Comparison of ENCODE assay signal across 8 cellular contexts in the genomic region with DNA sequence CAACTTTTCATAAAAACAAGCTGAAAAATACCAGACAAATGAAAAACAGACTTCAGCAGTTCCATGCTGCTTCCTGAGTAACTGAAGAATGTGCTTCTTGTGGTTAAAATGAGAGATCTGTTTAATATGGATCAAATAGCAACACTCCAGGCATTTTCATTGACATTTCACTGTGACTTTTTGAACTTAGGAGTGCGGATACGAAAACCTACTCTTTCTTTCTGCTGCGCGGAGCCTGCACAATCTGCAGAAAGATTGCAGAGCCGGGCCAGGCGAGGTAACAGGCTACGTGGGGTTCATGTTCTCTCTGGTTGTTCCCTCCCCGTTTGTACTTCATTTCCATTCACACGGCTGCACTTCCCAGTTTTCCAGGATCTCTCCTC. TPM values are rescaled to one million over a fixed set of nuclear protein-coding genes. Genes with fewer than 3 reads are reported as not detected.
A peak's percentile ranks its signal among the peaks of the same experiment; 100 is the strongest.
DNase-seq lines count a peak whose midpoint lies in the region; ATAC-seq and TF ChIP-seq lines count a peak whose summit lies in the region.

No MANE protein-coding gene starts in this region.

- H3K9me3 Mint-ChIP-seq in T-cell (no peaks in the 10 kb centered on the region), osteocyte (ENCODE audit: unreplicated experiment) (no peaks in the 10 kb centered on the region)

- peak overlapping the region; percentile 62 for H3K4me3 ChIP-seq in cardiac muscle cell

- H3K4me3 Mint-ChIP-seq in T-cell (peak overlapping the region; percentile 85 to 94 (median 88)), osteocyte (ENCODE audit: unreplicated experiment) (peak overlapping the region; percentile 76)

- H3K36me3 ChIP-seq in cardiac muscle cell = no peaks in the 10 kb centered on the region

- no peak for TF ChIP-seq CTCF in cardiac muscle cell (IDR thresholded peaks at IDR 0.05; ENCODE audit: low read depth, low read length)
- peak; percentile 0 for TF ChIP-seq CTCF in osteocyte (IDR thresholded peaks at IDR 0.05)

- H3K27ac Mint-ChIP-seq in T-cell = peak overlapping the region; percentile 90
- peak overlapping the region; percentile 93 for H3K27ac Mint-ChIP-seq in osteocyte (ENCODE audit: unreplicated experiment)

- no peaks in the 10 kb centered on the region for H3K27me3 ChIP-seq in cardiac muscle cell

- H3K4me1 Mint-ChIP-seq in T-cell (peaks cover 36 to 46% (median 44%) of the 10 kb centered on the region in 3 donors), osteocyte (ENCODE audit: unreplicated experiment) (peaks cover 30% of the 10 kb centered on the region)

- intact Hi-C loops in Right ventricle myocardium inferior (cut with DNase I) = loop anchor here (2.0 to 5.0 kb wide), 3 partner anchors 116 to 252 kb away; no protein-coding TSS in a partner anchor

- H3K4me1 ChIP-seq in cardiac muscle cell (ENCODE audit: low read depth) = peaks cover 2% of the 10 kb centered on the region

- ATAC-seq in Right ventricle myocardium inferior (no peak), T-cell (replicated peaks in 1 of 4) (peak in 1 of 4 experiments; percentile 5), HG02610 (IDR thresholded peaks at IDR 0.05; ENCODE audit: unreplicated experiment) (no peak), HG02678 (IDR thresholded peaks at IDR 0.05; ENCODE audit: unreplicated experiment) (no peak)

- CTCF ChIA-PET in T-cell (lab: Charles Lee) = interaction anchor here (0.6 to 6.5 kb wide), 31 partner anchors 11 to 608 kb away, joined by 3 to 86 read pairs (median 6); a partner anchor contains a TSS

- H3K9me3 ChIP-seq in cardiac muscle cell (ENCODE audit: low read depth) = no peaks in the 10 kb centered on the region

- DNase-seq in cardiac muscle cell (ENCODE audit: low read depth in 1 of 2, low spot score in 1 of 2) (peak; percentile 31 to 32), Right ventricle myocardium inferior (ENCODE audit: missing footprints) (no peak), T-cell (peak in 5 of 34 experiments; percentile 22 to 39 (median 36)), fibroblast of peridontal ligament (ENCODE audit: extremely low read depth) (peak; percentile 91), osteocyte (ENCODE audit: extremely low spot score, unreplicated experiment) (no peak), T-helper 9 cell (no peak)

- H3K36me3 Mint-ChIP-seq in T-cell (peaks cover 9% of the 10 kb centered on the region), osteocyte (ENCODE audit: unreplicated experiment) (no peaks in the 10 kb centered on the region)

- POLR2A ChIA-PET in T-cell (lab: Charles Lee) = interaction anchor here (0.6 to 1.7 kb wide), 8 partner anchors 9 to 654 kb away, joined by 3 to 21 read pairs (median 4); no protein-coding TSS in a partner anchor

- H3K27me3 Mint-ChIP-seq in T-cell = no peaks in the 10 kb centered on the region
- no peaks in the 10 kb centered on the region for H3K27me3 Mint-ChIP-seq in osteocyte (ENCODE audit: unreplicated experiment)

- H3K27ac ChIP-seq in cardiac muscle cell = peak overlapping the region; percentile 19

RNA-seq across cellular contexts. Expression of a gene that starts 0.6 kb away (rescaled TPM):
- total RNA-seq in cardiac muscle cell (4.3 and 4.8 TPM in 2 replicates), Right ventricle myocardium inferior (13.8 TPM), T-cell (100 to 1,000 TPM in 3 of 5 donors, 10 to 100 TPM in 2; 82.6 to 132 (median 111) TPM), osteocyte (17.9 and 18.0 TPM in 2 replicates)
- 5.7 and 7.4 TPM in 2 replicates for polyA plus RNA-seq in cardiac muscle cell

RNA-seq across cellular contexts. Expression of a gene that starts 10.1 kb away (rescaled TPM):
- 16.6 and 20.8 TPM in 2 replicates for total RNA-seq in cardiac muscle cell
- polyA plus RNA-seq in cardiac muscle cell = 44.1 and 58.9 TPM in 2 replicates
- total RNA-seq in Right ventricle myocardium inferior = 45.5 TPM
- total RNA-seq in T-cell = 10 to 100 TPM; 28.1 to 49.9 (median 37.7) TPM
- total RNA-seq in osteocyte = 36.4 and 39.1 TPM in 2 replicates

Comparison
In these comparisons a context has a peak if more than half of its experiments do, and no peak if none do; other contexts are left out.
1. DNase-seq: peak in cardiac muscle cell (2 of 2) and fibroblast of peridontal ligament (single experiment); none in Right ventricle myocardium inferior (single experiment), osteocyte (single experiment) and T-helper 9 cell (single experiment).